In genomic region chr6:37548067-37548674, GRCh38 we compare ENCODE assay signal across 13 cellular contexts. TPM values are rescaled to one million over a fixed set of nuclear protein-coding genes. Genes with fewer than 3 reads are reported as not detected.
A peak's percentile ranks its signal among the peaks of the same experiment; 100 is the strongest.
DNase-seq lines count a peak whose midpoint lies in the region; ATAC-seq and TF ChIP-seq lines count a peak whose summit lies in the region.
"Had no signal": no experiment of that assay in that cellular context is flagged by ENCODE, and none has a peak within 500 bp of the region (broad histone marks: within the 10 kb centered on the region; RNA-seq: fewer than 3 reads in every experiment).

No MANE protein-coding gene starts in this region.

- peaks cover 3% of the 10 kb centered on the region for H3F3A ChIP-seq in SK-N-SH (replicated peaks; ENCODE audit: insufficient read depth)

- WGBS in SK-N-SH (ENCODE audit: low lambda C conversion rate) = 80% methylated on average over 6 of the region's 8 CpGs

- H3K4me3 Mint-ChIP-seq in IgD-negative memory B cell = peak overlapping the region in 2 of 4 donors; percentile 19 to 47
- peak overlapping the region; percentile 42 for H3K4me3 Mint-ChIP-seq in activated T-helper 17 cell treated with anti-CD3 and anti-CD28 coated beads, Interleukin-2, amount 50 U/mL, for 72 hours
- no peak overlapping the region for H3K4me3 Mint-ChIP-seq in nephron

- H3K4me2 ChIP-seq in SK-N-SH = peak overlapping the region; percentile 13; the same call in 1 of the 2 replicates

- H3K4me3 ChIP-seq in SK-N-SH (ENCODE audit: low read depth in 2 of 2, low read length in 1 of 2) = no peak overlapping the region
- no peak overlapping the region for H3K4me3 ChIP-seq in brain microvascular endothelial cell (ENCODE audit: low read depth, low read length)
- H3K4me3 ChIP-seq: gastrocnemius medialis, uterus had no signal

- H3K27ac Mint-ChIP-seq in IgD-negative memory B cell (peak overlapping the region; percentile 87 to 98 (median 94)), nephron (peak overlapping the region in 2 of 3 experiments; percentile 38 to 79)
- peak overlapping the region; percentile 75 for H3K27ac Mint-ChIP-seq in activated T-helper 17 cell treated with anti-CD3 and anti-CD28 coated beads, Interleukin-2, amount 50 U/mL, for 72 hours

- H3K79me2 ChIP-seq in SK-N-SH (ENCODE audit: insufficient read depth) = no peaks in the 10 kb centered on the region

- ATAC-seq in SK-N-SH treated with all-trans-retinoic acid at 6 μM for 48 hours = no peak; the same call in 2 of the 3 replicates
- ATAC-seq in activated T-helper 17 cell treated with anti-CD3 and anti-CD28 coated beads, Interleukin-2, amount 50 U/mL, for 72 hours (replicated peaks) = no peak
- ATAC-seq in HG03469 (IDR thresholded peaks at IDR 0.05; ENCODE audit: unreplicated experiment) = no peak
- ATAC-seq: gastrocnemius medialis had no signal

- H3K4me1 ChIP-seq in SK-N-SH (ENCODE audit: control insufficient read depth in 1 of 2, insufficient read depth in 2 of 2, low read depth in 1 of 2, low read length in 1 of 2) = peaks cover 0 to 16% of the 10 kb centered on the region in 2 experiments; a peak in 2 of 4 replicates
- H3K4me1 ChIP-seq: gastrocnemius medialis, uterus had no signal

- in situ Hi-C loops in brain microvascular endothelial cell (cut with HindIII; ENCODE audit: low pct_ligation_motif_present, low sequenced_read_pairs) = no loop called here

- H3K36me3 Mint-ChIP-seq in IgD-negative memory B cell = no peaks in the 10 kb centered on the region
- no peaks in the 10 kb centered on the region for H3K36me3 Mint-ChIP-seq in activated T-helper 17 cell treated with anti-CD3 and anti-CD28 coated beads, Interleukin-2, amount 50 U/mL, for 72 hours (ENCODE audit: low read depth)
- no peaks in the 10 kb centered on the region for H3K36me3 Mint-ChIP-seq in nephron (ENCODE audit: low read depth)

- no peaks in the 10 kb centered on the region for H3K9me2 ChIP-seq in SK-N-SH

- no peak for TF ChIP-seq CTCF in SK-N-SH (IDR thresholded peaks at IDR 0.05)
- no peak for TF ChIP-seq CTCF in nephron (IDR thresholded peaks at IDR 0.05; ENCODE audit: unreplicated experiment in 3 of 3)
- TF ChIP-seq CTCF in brain microvascular endothelial cell (IDR thresholded peaks at IDR 0.05; ENCODE audit: low read depth, low read length, missing control alignments) = no peak

- H3K9me3 ChIP-seq in SK-N-SH = no peaks in the 10 kb centered on the region
- H3K9me3 ChIP-seq: gastrocnemius medialis, uterus had no signal

- no peaks in the 10 kb centered on the region for H3K9me3 Mint-ChIP-seq in IgD-negative memory B cell
- H3K9me3 Mint-ChIP-seq in activated T-helper 17 cell treated with anti-CD3 and anti-CD28 coated beads, Interleukin-2, amount 50 U/mL, for 72 hours = no peaks in the 10 kb centered on the region
- H3K9me3 Mint-ChIP-seq in nephron = no peaks in the 10 kb centered on the region

- POLR2A ChIA-PET in SK-N-SH (lab: Yijun Ruan, JAX) = interaction anchor here (0.7 kb wide), 1 partner anchor 63 kb away, joined by 3 read pairs; no protein-coding TSS in a partner anchor

- no peaks in the 10 kb centered on the region for H4K20me1 ChIP-seq in SK-N-SH (ENCODE audit: insufficient read depth)

- H3K9ac ChIP-seq in SK-N-SH = no peak overlapping the region

- H2AFZ ChIP-seq in SK-N-SH (ENCODE audit: low read depth) = no peak overlapping the region

- H3K27me3 ChIP-seq in SK-N-SH (ENCODE audit: insufficient read depth) (no peaks in the 10 kb centered on the region), brain microvascular endothelial cell (replicated peaks) (no peaks in the 10 kb centered on the region)
- H3K27me3 ChIP-seq: uterus had no signal

- CTCF ChIA-PET in SK-N-SH (lab: Yijun Ruan, JAX) = interaction anchor here (1.1 to 2.9 kb wide), 6 partner anchors 10 to 144 kb away, joined by 3 to 22 read pairs (median 6); no protein-coding TSS in a partner anchor

- TF ChIP-seq RAD21 in SK-N-SH (IDR thresholded peaks at IDR 0.05; ENCODE audit: low read length) = no peak

- H3K36me3 ChIP-seq in SK-N-SH (replicated peaks in 1 of 2; ENCODE audit: control insufficient read depth in 1 of 2, insufficient read depth in 2 of 2, low read length in 1 of 2) (no peaks in the 10 kb centered on the region), brain microvascular endothelial cell (replicated peaks) (no peaks in the 10 kb centered on the region)
- H3K36me3 ChIP-seq: gastrocnemius medialis, uterus had no signal

- DNase-seq in SK-N-SH (no peak), H4 (ENCODE audit: low spot score) (no peak), brain microvascular endothelial cell (no peak)
- DNase-seq: aorta; gastrocnemius medialis; NCI-H187; stimulated activated CD4-positive, alpha-beta T cell treated with anti-CD3 and anti-CD28 coated beads, Interleukin-12 subunit alpha, Interleukin-12 subunit beta, amount 100 ng/mL, for 4 hours; uterus had no signal

- TF ChIP-seq EP300 in SK-N-SH (IDR thresholded peaks at IDR 0.05; ENCODE audit: borderline replicate concordance in 1 of 2, low read depth in 1 of 2, low read length in 1 of 2) = no peak

- H3K27ac ChIP-seq in SK-N-SH (ENCODE audit: low read depth in 2 of 2, low read length in 1 of 2) = no peak overlapping the region
- H3K27ac ChIP-seq in brain microvascular endothelial cell = no peak overlapping the region
- H3K27ac ChIP-seq: gastrocnemius medialis, uterus had no signal

- H3K27me3 Mint-ChIP-seq in IgD-negative memory B cell (no peaks in the 10 kb centered on the region), nephron (ENCODE audit: low read depth) (peaks cover 45% of the 10 kb centered on the region)
- no peaks in the 10 kb centered on the region for H3K27me3 Mint-ChIP-seq in activated T-helper 17 cell treated with anti-CD3 and anti-CD28 coated beads, Interleukin-2, amount 50 U/mL, for 72 hours

- peaks cover 35 to 82% (median 51%) of the 10 kb centered on the region in 3 donors for H3K4me1 Mint-ChIP-seq in IgD-negative memory B cell
- peaks cover 8% of the 10 kb centered on the region for H3K4me1 Mint-ChIP-seq in activated T-helper 17 cell treated with anti-CD3 and anti-CD28 coated beads, Interleukin-2, amount 50 U/mL, for 72 hours
- H3K4me1 Mint-ChIP-seq in nephron = peaks cover 22% of the 10 kb centered on the region

TF ChIP-seq in SK-N-SH, 30 proteins besides CTCF, POLR2A, EP300 and RAD21 (continues in another document):
- TF ChIP-seq TAF1 (IDR thresholded peaks at IDR 0.05; ENCODE audit: borderline replicate concordance, low read depth, low read length) (no peak), TCF12 (IDR thresholded peaks at IDR 0.05) (peak; percentile 7; the same call in 1 of the 2 replicates), EZH2phosphoT487 (IDR thresholded peaks at IDR 0.05; ENCODE audit: borderline replicate concordance, low read depth) (no peak)

TF ChIP-seq in SK-N-SH treated with all-trans-retinoic acid at 6 μM for 48 hours, 23 proteins besides CTCF, POLR2A, EP300 and RAD21:
- TF ChIP-seq CSRNP3 (CRISPR knock-in tag; IDR thresholded peaks at IDR 0.05) (no peak), CSDC2 (CRISPR knock-in tag; IDR thresholded peaks at IDR 0.05) (no peak), ZNF70 (CRISPR knock-in tag; IDR thresholded peaks at IDR 0.05) (no peak), PATZ1 (CRISPR knock-in tag; IDR thresholded peaks at IDR 0.05; ENCODE audit: borderline replicate concordance) (no peak), RARB (CRISPR knock-in tag; IDR thresholded peaks at IDR 0.05) (no peak), SNAI2 (CRISPR knock-in tag; IDR thresholded peaks at IDR 0.05) (no peak), ARNTL (CRISPR knock-in tag; IDR thresholded peaks at IDR 0.05; ENCODE audit: borderline replicate concordance, low read depth) (no peak)

RNA-seq across cellular contexts. Expression of gene CCDC167, which starts 48.5 kb away (rescaled TPM):
- polyA plus RNA-seq in SK-N-SH (2012; rRNA removed) = 49.1 and 63.2 TPM in 2 replicates
- polyA plus RNA-seq in SK-N-SH (2012; cell fraction: cytosol; rRNA removed) = 50.1 and 62.9 TPM in 2 replicates
- 17.7 and 37.0 TPM in 2 replicates for polyA plus RNA-seq in SK-N-SH (2012; cell fraction: nucleus; rRNA removed)
- 82.4 TPM for polyA plus RNA-seq in IgD-negative memory B cell
- 10 to 100 TPM; 39.2 to 78.5 TPM for total RNA-seq in activated T-helper 17 cell treated with anti-CD3 and anti-CD28 coated beads, Interleukin-2, amount 50 U/mL, for 72 hours
- total RNA-seq in H4 (2014; rRNA removed; shearing (Covaris generic)) = 44.2 and 53.5 TPM in 2 replicates
